17 cellular contexts compared by ENCODE assay signal in genomic region chr6:111673086-111673485, GRCh38.
DNase-seq lines count a peak whose midpoint lies in the region; ATAC-seq and TF ChIP-seq lines count a peak whose summit lies in the region.
"Had no signal": no experiment of that assay in that cellular context is flagged by ENCODE, and none has a peak within 500 bp of the region (broad histone marks: within the 10 kb centered on the region; RNA-seq: fewer than 3 reads in every experiment).

No MANE protein-coding gene starts in this region.

- H3K36me3 Mint-ChIP-seq in natural killer cell (peaks cover 17% of the 10 kb centered on the region), type B pancreatic cell (peaks cover 37% of the 10 kb centered on the region)
- peaks cover 16% of the 10 kb centered on the region for H3K36me3 Mint-ChIP-seq in natural killer cell treated with Interleukin-12 subunit alpha and Interleukin-12 subunit beta and Interleukin-15 and Interleukin-18, amount 100 ng/mL, for 72 hours
- H3K36me3 Mint-ChIP-seq in activated CD8-positive, alpha-beta memory T cell treated with anti-CD3 and anti-CD28 coated beads, Interleukin-2, amount 10 ng/mL, durations not matched to agents 7 days and 5 days: peaks cover 52% of the 10 kb centered on the region

- H3K27ac Mint-ChIP-seq in natural killer cell: peak overlapping the region; percentile 59 to 62
- peak overlapping the region in 1 of 2 donors; percentile 8 for H3K27ac Mint-ChIP-seq in natural killer cell treated with Interleukin-12 subunit alpha and Interleukin-12 subunit beta and Interleukin-15 and Interleukin-18, amount 100 ng/mL, for 72 hours
- peak overlapping the region; percentile 25 for H3K27ac Mint-ChIP-seq in type B pancreatic cell
- H3K27ac Mint-ChIP-seq in activated CD8-positive, alpha-beta memory T cell treated with anti-CD3 and anti-CD28 coated beads, Interleukin-2, amount 10 ng/mL, durations not matched to agents 7 days and 5 days: no peak overlapping the region

- no peak for DNase-seq in natural killer cell
- DNase-seq in natural killer cell treated with Interleukin-12 subunit alpha and Interleukin-12 subunit beta and Interleukin-15 and Interleukin-18, amount 100 ng/mL, for 72 hours (ENCODE audit: low spot score): no peak
- peak; percentile 46 for DNase-seq in astrocyte of the hippocampus (ENCODE audit: low read depth, low spot score)
- DNase-seq in left kidney (ENCODE audit: low read depth, low spot score): peak; percentile 62
- no peak for DNase-seq in type B pancreatic cell (ENCODE audit: extremely low spot score, unreplicated experiment)
- no peak for DNase-seq in NCI-H2107 (lab: John Stamatoyannopoulos, UW)
- no peak for DNase-seq in stimulated activated naive CD4-positive, alpha-beta T cell (lab: John Stamatoyannopoulos, UW)
- DNase-seq in activated CD8-positive, alpha-beta memory T cell treated with anti-CD3 and anti-CD28 coated beads, Interleukin-2, amount 10 ng/mL, durations not matched to agents 7 days and 5 days: no peak
- DNase-seq: activated CD4-positive, alpha-beta T cell treated with anti-CD3 and anti-CD28 coated beads for 48 hours; DMS79 treated with DMSO at 0.1 percent for 48 hours; effector memory CD4-positive, alpha-beta T cell; left ventricle myocardium inferior; NCI-H1694; NCI-H446; sigmoid colon; stimulated activated naive CD4-positive, alpha-beta T cell treated with Interleukin-2 at 50 U/mL for 16 hours had no signal

- H3K4me3 Mint-ChIP-seq in natural killer cell: no peak overlapping the region
- no peak overlapping the region for H3K4me3 Mint-ChIP-seq in natural killer cell treated with Interleukin-12 subunit alpha and Interleukin-12 subunit beta and Interleukin-15 and Interleukin-18, amount 100 ng/mL, for 72 hours
- peak overlapping the region; percentile 29 for H3K4me3 Mint-ChIP-seq in type B pancreatic cell
- H3K4me3 Mint-ChIP-seq in activated CD8-positive, alpha-beta memory T cell treated with anti-CD3 and anti-CD28 coated beads, Interleukin-2, amount 10 ng/mL, durations not matched to agents 7 days and 5 days: no peak overlapping the region

- H3K4me1 Mint-ChIP-seq in natural killer cell: peaks cover 14 to 29% of the 10 kb centered on the region in 2 donors
- H3K4me1 Mint-ChIP-seq in natural killer cell treated with Interleukin-12 subunit alpha and Interleukin-12 subunit beta and Interleukin-15 and Interleukin-18, amount 100 ng/mL, for 72 hours (ENCODE audit: low read depth in 2 of 2): peaks cover 4 to 21% of the 10 kb centered on the region in 2 donors
- peaks cover 43% of the 10 kb centered on the region for H3K4me1 Mint-ChIP-seq in type B pancreatic cell (ENCODE audit: unreplicated experiment)
- H3K4me1 Mint-ChIP-seq in activated CD8-positive, alpha-beta memory T cell treated with anti-CD3 and anti-CD28 coated beads, Interleukin-2, amount 10 ng/mL, durations not matched to agents 7 days and 5 days: no peaks in the 10 kb centered on the region
- H3K4me1 Mint-ChIP-seq: IgD-negative memory B cell had no signal

- no peaks in the 10 kb centered on the region for H3K27me3 Mint-ChIP-seq in natural killer cell (ENCODE audit: low read depth in 2 of 2)
- H3K27me3 Mint-ChIP-seq in natural killer cell treated with Interleukin-12 subunit alpha and Interleukin-12 subunit beta and Interleukin-15 and Interleukin-18, amount 100 ng/mL, for 72 hours: no peaks in the 10 kb centered on the region
- no peaks in the 10 kb centered on the region for H3K27me3 Mint-ChIP-seq in type B pancreatic cell
- H3K27me3 Mint-ChIP-seq in activated CD8-positive, alpha-beta memory T cell treated with anti-CD3 and anti-CD28 coated beads, Interleukin-2, amount 10 ng/mL, durations not matched to agents 7 days and 5 days: no peaks in the 10 kb centered on the region
- H3K27me3 Mint-ChIP-seq: IgD-negative memory B cell had no signal

- no peak for ATAC-seq in natural killer cell
- no peak for ATAC-seq in natural killer cell treated with Interleukin-12 subunit alpha and Interleukin-12 subunit beta and Interleukin-15 and Interleukin-18, amount 100 ng/mL, for 72 hours
- ATAC-seq in activated CD8-positive, alpha-beta memory T cell treated with anti-CD3 and anti-CD28 coated beads, Interleukin-2, amount 10 ng/mL, durations not matched to agents 7 days and 5 days: no peak

- intact Hi-C loops in natural killer cell (cut with micrococcal nuclease): no loop called here

- H3K9me3 Mint-ChIP-seq in natural killer cell (no peaks in the 10 kb centered on the region), type B pancreatic cell (no peaks in the 10 kb centered on the region)
- H3K9me3 Mint-ChIP-seq in natural killer cell treated with Interleukin-12 subunit alpha and Interleukin-12 subunit beta and Interleukin-15 and Interleukin-18, amount 100 ng/mL, for 72 hours: no peaks in the 10 kb centered on the region
- no peaks in the 10 kb centered on the region for H3K9me3 Mint-ChIP-seq in activated CD8-positive, alpha-beta memory T cell treated with anti-CD3 and anti-CD28 coated beads, Interleukin-2, amount 10 ng/mL, durations not matched to agents 7 days and 5 days (ENCODE audit: low read depth)
- H3K9me3 Mint-ChIP-seq: IgD-negative memory B cell had no signal

- CTCF ChIA-PET in activated CD8-positive, alpha-beta memory T cell treated with anti-CD3 and anti-CD28 coated beads, Interleukin-2, amount 10 ng/mL, durations not matched to agents 7 days and 5 days (lab: Charles Lee): interaction anchor here (1.0 to 1.1 kb wide), 2 partner anchors 67 to 370 kb away, joined by 3 read pairs; partner anchors contain the start of gene TRAF3IP2

- TF ChIP-seq CTCF in natural killer cell (IDR thresholded peaks at IDR 0.05): no peak
- TF ChIP-seq CTCF in type B pancreatic cell (conservative IDR thresholded peaks at IDR 0.05): no peak

Comparison
In these comparisons a context has a peak if more than half of its experiments do, and no peak if none do; other contexts are left out.
1. DNase-seq: peak in astrocyte of the hippocampus (single experiment) and left kidney (single experiment); none in natural killer cell (single experiment), natural killer cell treated with Interleukin-12 subunit alpha and Interleukin-12 subunit beta and Interleukin-15 and Interleukin-18, amount 100 ng/mL, for 72 hours (single experiment), type B pancreatic cell (single experiment), NCI-H2107 (single experiment), stimulated activated naive CD4-positive, alpha-beta T cell (0 of 6) and activated CD8-positive, alpha-beta memory T cell treated with anti-CD3 and anti-CD28 coated beads, Interleukin-2, amount 10 ng/mL, durations not matched to agents 7 days and 5 days (single experiment).